Comparison of ENCODE assay signal across 23 cellular contexts in the genomic region with DNA sequence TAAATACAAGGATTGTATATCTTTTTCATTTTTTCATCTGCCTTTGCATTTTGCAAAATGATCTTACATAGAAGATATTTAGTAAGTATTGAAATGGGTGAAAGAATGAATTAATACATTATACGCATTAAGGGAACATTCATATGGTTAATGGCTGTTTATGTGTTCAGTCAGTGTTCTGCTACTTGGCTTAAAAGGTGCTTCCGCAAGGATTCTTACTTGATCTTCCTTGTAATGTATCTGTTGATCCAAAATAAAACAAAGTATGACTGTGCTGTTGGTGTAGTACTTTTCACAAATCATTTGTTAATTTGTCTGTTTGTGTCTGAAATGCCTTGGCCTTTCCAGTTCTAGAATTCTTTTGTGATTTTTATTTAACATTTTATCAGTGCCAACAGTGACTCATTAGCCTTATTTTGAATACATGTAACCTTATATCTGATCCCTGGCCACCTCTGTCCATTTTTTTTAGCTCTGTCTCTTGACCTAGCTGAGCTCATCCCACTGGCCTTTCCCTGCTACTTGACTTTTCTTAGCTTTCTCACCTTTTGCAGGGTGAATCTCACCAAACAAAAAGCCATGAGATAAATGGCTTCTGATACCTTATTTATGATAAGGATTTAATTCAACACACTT.
DNase-seq lines count a peak whose midpoint lies in the region; ATAC-seq and TF ChIP-seq lines count a peak whose summit lies in the region.
"Had no signal": no experiment of that assay in that cellular context is flagged by ENCODE, and none has a peak within 500 bp of the region (broad histone marks: within the 10 kb centered on the region; RNA-seq: fewer than 3 reads in every experiment).

No MANE protein-coding gene starts in this region.

- H3K4me1 Mint-ChIP-seq in nephron: peaks cover 24% of the 10 kb centered on the region
- H3K4me1 Mint-ChIP-seq: activated CD4-positive, alpha-beta T cell treated with anti-CD3 and anti-CD28 coated beads for 36 hours; activated naive CD8-positive, alpha-beta T cell treated with anti-CD3 and anti-CD28 coated beads, Interleukin-2, amount 50 U/mL, for 24 hours had no signal

- no peaks in the 10 kb centered on the region for H3K27me3 Mint-ChIP-seq in nephron (ENCODE audit: low read depth)
- H3K27me3 Mint-ChIP-seq: activated CD4-positive, alpha-beta T cell treated with anti-CD3 and anti-CD28 coated beads for 36 hours; activated naive CD8-positive, alpha-beta T cell treated with anti-CD3 and anti-CD28 coated beads, Interleukin-2, amount 50 U/mL, for 24 hours; stimulated activated naive CD8-positive, alpha-beta T cell treated with anti-CD3 and anti-CD28 coated beads, Interleukin-15, Interleukin-2, amounts not matched to agents 100 ng/mL and 50 ng/mL, for 24 hours had no signal

- H4K20me1 ChIP-seq in SK-N-SH (ENCODE audit: insufficient read depth) (no peaks in the 10 kb centered on the region), fibroblast of lung (ENCODE audit: control insufficient read depth, extremely low read depth, insufficient read depth, low read length) (no peaks in the 10 kb centered on the region)

- ATAC-seq in HG03520 (IDR thresholded peaks at IDR 0.05; ENCODE audit: unreplicated experiment): no peak
- ATAC-seq: activated naive CD8-positive, alpha-beta T cell treated with anti-CD3 and anti-CD28 coated beads, Interleukin-2, amount 50 U/mL, for 24 hours; left ventricle myocardium superior; right lobe of liver had no signal

- CTCF ChIA-PET in SK-N-SH (lab: Yijun Ruan, JAX): interaction anchor here (2.3 kb wide), 1 partner anchor 304 kb away, joined by 5 read pairs; no protein-coding TSS in a partner anchor

- TF ChIP-seq RAD21 in SK-N-SH (IDR thresholded peaks at IDR 0.05; ENCODE audit: low read length): no peak

- H3K36me3 Mint-ChIP-seq in nephron (ENCODE audit: low read depth): no peaks in the 10 kb centered on the region

- intact Hi-C loops in tibial artery (cut with DNase I; ENCODE audit: low total_unique reads): no loop called here

- H3F3A ChIP-seq in SK-N-SH (replicated peaks; ENCODE audit: insufficient read depth): no peaks in the 10 kb centered on the region

- H3K9me3 Mint-ChIP-seq in nephron: no peaks in the 10 kb centered on the region
- H3K9me3 Mint-ChIP-seq: HFFc6; stimulated activated naive CD8-positive, alpha-beta T cell treated with anti-CD3 and anti-CD28 coated beads, Interleukin-15, Interleukin-2, amounts not matched to agents 100 ng/mL and 50 ng/mL, for 24 hours had no signal

- 97% methylated on average over 2 of the region's 2 CpGs for WGBS in SK-N-SH (ENCODE audit: low lambda C conversion rate)

- H3K4me3 Mint-ChIP-seq in nephron: no peak overlapping the region
- H3K4me3 Mint-ChIP-seq: activated CD4-positive, alpha-beta T cell treated with anti-CD3 and anti-CD28 coated beads for 36 hours; activated naive CD8-positive, alpha-beta T cell treated with anti-CD3 and anti-CD28 coated beads, Interleukin-2, amount 50 U/mL, for 24 hours; CD14-positive monocyte; HFFc6; stimulated activated naive CD8-positive, alpha-beta T cell treated with anti-CD3 and anti-CD28 coated beads, Interleukin-15, Interleukin-2, amounts not matched to agents 100 ng/mL and 50 ng/mL, for 24 hours; T-helper 1 cell treated with Interleukin-12 subunit alpha and Interleukin-12 subunit beta and Interleukin-4 antibody, amounts not matched to agents 30 μg/mL and 1 μg/mL, for 36 hours had no signal

- H3K79me2 ChIP-seq in SK-N-SH (ENCODE audit: insufficient read depth): no peaks in the 10 kb centered on the region
- H3K79me2 ChIP-seq in fibroblast of lung (ENCODE audit: control insufficient read depth, insufficient read depth, low read length): no peaks in the 10 kb centered on the region

- H2AFZ ChIP-seq in SK-N-SH (ENCODE audit: low read depth) (no peak overlapping the region), fibroblast of lung (ENCODE audit: low read length) (no peak overlapping the region)

- H3K27ac ChIP-seq in SK-N-SH (ENCODE audit: low read depth in 2 of 2, low read length in 1 of 2) (no peak overlapping the region), fibroblast of lung (ENCODE audit: insufficient read depth, low read length) (no peak overlapping the region), tibial artery (no peak overlapping the region)
- H3K27ac ChIP-seq: KMS-11, right lobe of liver, thyroid gland had no signal

- no peaks in the 10 kb centered on the region for H3K9me2 ChIP-seq in SK-N-SH

- H3K4me2 ChIP-seq in SK-N-SH: no peak overlapping the region
- H3K4me2 ChIP-seq in fibroblast of lung (ENCODE audit: extremely low read depth, insufficient read depth, low read length): no peak overlapping the region
- H3K4me2 ChIP-seq: KMS-11 had no signal

- no peak for TF ChIP-seq EP300 in SK-N-SH (IDR thresholded peaks at IDR 0.05; ENCODE audit: borderline replicate concordance in 1 of 2, low read depth in 1 of 2, low read length in 1 of 2)

- H3K4me1 ChIP-seq in SK-N-SH (ENCODE audit: control insufficient read depth in 1 of 2, insufficient read depth in 2 of 2, low read depth in 1 of 2, low read length in 1 of 2) (no peaks in the 10 kb centered on the region; a peak in 2 of 4 replicates), fibroblast of lung (ENCODE audit: control insufficient read depth, extremely low read depth, insufficient read depth, low read length) (no peaks in the 10 kb centered on the region), tibial artery (no peaks in the 10 kb centered on the region)
- H3K4me1 ChIP-seq: right lobe of liver, thyroid gland had no signal

- H3K9ac ChIP-seq in SK-N-SH (no peak overlapping the region), fibroblast of lung (ENCODE audit: insufficient read depth, low read length) (no peak overlapping the region)
- H3K9ac ChIP-seq: KMS-11 had no signal

- H3K36me3 ChIP-seq in SK-N-SH (replicated peaks in 1 of 2; ENCODE audit: control insufficient read depth in 1 of 2, insufficient read depth in 2 of 2, low read length in 1 of 2) (no peaks in the 10 kb centered on the region), fibroblast of lung (ENCODE audit: control insufficient read depth, insufficient read depth, low read length) (no peaks in the 10 kb centered on the region), tibial artery (no peaks in the 10 kb centered on the region)
- H3K36me3 ChIP-seq: right lobe of liver, thyroid gland had no signal

- no peak overlapping the region for H3K4me3 ChIP-seq in SK-N-SH (ENCODE audit: low read depth in 2 of 2, low read length in 1 of 2)
- no peak overlapping the region for H3K4me3 ChIP-seq in fibroblast of lung (replicated peaks in 1 of 4; ENCODE audit: control extremely low read depth in 1 of 4, insufficient read depth in 1 of 4, low read depth in 3 of 4, low read length in 4 of 4)
- no peak overlapping the region for H3K4me3 ChIP-seq in tibial artery
- H3K4me3 ChIP-seq: right lobe of liver, thyroid gland had no signal

- H3K27ac Mint-ChIP-seq in nephron: peak overlapping the region in 2 of 3 experiments; percentile 42 to 71
- H3K27ac Mint-ChIP-seq: activated CD4-positive, alpha-beta T cell treated with anti-CD3 and anti-CD28 coated beads for 36 hours; activated naive CD8-positive, alpha-beta T cell treated with anti-CD3 and anti-CD28 coated beads, Interleukin-2, amount 50 U/mL, for 24 hours; HFFc6; stimulated activated naive CD8-positive, alpha-beta T cell treated with anti-CD3 and anti-CD28 coated beads, Interleukin-15, Interleukin-2, amounts not matched to agents 100 ng/mL and 50 ng/mL, for 24 hours; T-helper 1 cell treated with Interleukin-12 subunit alpha and Interleukin-12 subunit beta and Interleukin-4 antibody, amounts not matched to agents 30 μg/mL and 1 μg/mL, for 36 hours had no signal

- POLR2A ChIA-PET in SK-N-SH (lab: Yijun Ruan, JAX): no interaction called here

- peak; percentile 13 for DNase-seq in ELR (ENCODE audit: low read depth)
- no peak for DNase-seq in SK-N-SH
- DNase-seq in fibroblast of lung (ENCODE audit: low read depth in 2 of 2): peak; percentile 27 to 35
- no peak for DNase-seq in tibial artery
- DNase-seq in HuH-7.5 (ENCODE audit: low spot score): no peak
- DNase-seq in NK-92 (lab: John Stamatoyannopoulos, UW; ENCODE audit: unreplicated experiment): no peak
- DNase-seq: activated CD4-positive, alpha-beta T cell treated with anti-CD3 and anti-CD28 coated beads for 36 hours; activated gamma-delta T cell; activated naive CD8-positive, alpha-beta T cell treated with anti-CD3 and anti-CD28 coated beads, Interleukin-2, amount 50 U/mL, for 24 hours; cortex of kidney; HFFc6; left ventricle myocardium superior; midbrain; NCI-H187; posterior cingulate gyrus; right lobe of liver; thyroid gland had no signal

- H3K27me3 ChIP-seq in SK-N-SH (ENCODE audit: insufficient read depth) (no peaks in the 10 kb centered on the region), fibroblast of lung (ENCODE audit: control insufficient read depth, insufficient read depth, low read length) (no peaks in the 10 kb centered on the region), tibial artery (no peaks in the 10 kb centered on the region)
- H3K27me3 ChIP-seq: right lobe of liver, thyroid gland had no signal

- TF ChIP-seq CTCF in SK-N-SH (IDR thresholded peaks at IDR 0.05): no peak
- TF ChIP-seq CTCF in fibroblast of lung (conservative IDR thresholded peaks at IDR 0.05 in 1 of 2, IDR thresholded peaks at IDR 0.05 in 1 of 2; ENCODE audit: low read depth in 1 of 2, low read length in 2 of 2): no peak
- no peak for TF ChIP-seq CTCF in nephron (IDR thresholded peaks at IDR 0.05; ENCODE audit: unreplicated experiment in 3 of 3)
- no peak for TF ChIP-seq CTCF in tibial artery (IDR thresholded peaks at IDR 0.05)

- H3K9me3 ChIP-seq in SK-N-SH (no peaks in the 10 kb centered on the region), fibroblast of lung (ENCODE audit: control insufficient read depth, insufficient read depth, low read depth, low read length) (no peaks in the 10 kb centered on the region), tibial artery (no peaks in the 10 kb centered on the region)
- H3K9me3 ChIP-seq: right lobe of liver, thyroid gland had no signal

TF ChIP-seq in SK-N-SH, 30 proteins besides CTCF, POLR2A, EP300 and RAD21:
- 0 out of 2 replicates have a peak, but pooled peaks have one; percentile 10 for TF ChIP-seq NFIC (IDR thresholded peaks at IDR 0.05; ENCODE audit: borderline replicate concordance)
- no peak for TF ChIP-seq TCF12 (IDR thresholded peaks at IDR 0.05)
- TF ChIP-seq FOSL2 (IDR thresholded peaks at IDR 0.05; ENCODE audit: borderline replicate concordance, low read depth): peak; percentile 18; the same call in 1 of the 2 replicates

Comparison
In these comparisons a context has a peak if more than half of its experiments do, and no peak if none do; other contexts are left out.
1. DNase-seq: peak in ELR (single experiment) and fibroblast of lung (2 of 2); none in SK-N-SH (single experiment), tibial artery (0 of 2), HuH-7.5 (single experiment) and NK-92 (single experiment).